7 cellular contexts compared by ENCODE assay signal in genomic region chr1:93061895-93062792, GRCh38. TPM values are rescaled to one million over a fixed set of nuclear protein-coding genes. Genes with fewer than 3 reads are reported as not detected.
DNase-seq lines count a peak whose midpoint lies in the region; ATAC-seq and TF ChIP-seq lines count a peak whose summit lies in the region.

No MANE protein-coding gene starts in this region.

- no peaks in the 10 kb centered on the region for H3K36me3 Mint-ChIP-seq in GM23338 (ENCODE audit: low read depth)

- H2AFZ ChIP-seq in GM23338: no peak overlapping the region

- peaks cover 2% of the 10 kb centered on the region for H3K27me3 Mint-ChIP-seq in GM23338 (ENCODE audit: insufficient read depth, low read depth, poor library complexity)

- H4K20me1 ChIP-seq in GM23338 (replicated peaks; ENCODE audit: insufficient read depth): no peaks in the 10 kb centered on the region

- H3K79me2 ChIP-seq in GM23338 (replicated peaks; ENCODE audit: insufficient read depth): no peaks in the 10 kb centered on the region

- peak; percentile 11 for DNase-seq in GDM1 (lab: John Stamatoyannopoulos, UW)
- DNase-seq in GM23338 (ENCODE audit: low spot score): peak; percentile 81
- peak; percentile 43 for DNase-seq in NCI-H2196 treated with DMSO at 0.1 percent for 48 hours (lab: John Stamatoyannopoulos, UW; ENCODE audit: unreplicated experiment)
- DNase-seq in activated CD4-positive, alpha-beta T cell treated with anti-CD3 and anti-CD28 coated beads, Interleukin-2, amount 50 U/mL, for 1 hour: peak; percentile 31
- DNase-seq in fibroblast of villous mesenchyme (ENCODE audit: low read depth): peak; percentile 49
- DNase-seq in renal cortical epithelial cell (ENCODE audit: low read depth): peak; percentile 40
- DNase-seq in globus pallidus (ENCODE audit: low spot score): no peak

- H3K9me2 ChIP-seq in GM23338 (ENCODE audit: insufficient read depth): no peaks in the 10 kb centered on the region

- no peak overlapping the region for H3K27ac ChIP-seq in GM23338 (ENCODE audit: low read depth)

- peak; percentile 79 to 88 for TF ChIP-seq CTCF in GM23338 (conservative IDR thresholded peaks at IDR 0.05; ENCODE audit: low read depth in 2 of 2)
- TF ChIP-seq CTCF in fibroblast of villous mesenchyme (IDR thresholded peaks at IDR 0.05; ENCODE audit: insufficient read depth, low read depth, low read length): peak; percentile 56

- H3K4me3 ChIP-seq in GM23338 (no peak overlapping the region), fibroblast of villous mesenchyme (ENCODE audit: low read depth, low read length) (no peak overlapping the region)

- no peaks in the 10 kb centered on the region for H3K4me1 ChIP-seq in GM23338 (ENCODE audit: insufficient read depth)

- no peaks in the 10 kb centered on the region for H3F3A ChIP-seq in GM23338 (replicated peaks; ENCODE audit: low read depth)

- H3K27me3 ChIP-seq in GM23338 (ENCODE audit: insufficient read depth): no peaks in the 10 kb centered on the region

- H3K4me2 ChIP-seq in GM23338: no peak overlapping the region

- no peaks in the 10 kb centered on the region for H3K9me3 Mint-ChIP-seq in GM23338

- H3K36me3 ChIP-seq in GM23338 (ENCODE audit: insufficient read depth): no peaks in the 10 kb centered on the region

- H3K27ac Mint-ChIP-seq in GM23338: no peak overlapping the region

- no peak overlapping the region for H3K4me3 Mint-ChIP-seq in GM23338

- peak; percentile 96 for ATAC-seq in GM23338

- H3K4me1 Mint-ChIP-seq in GM23338: no peaks in the 10 kb centered on the region

TF ChIP-seq in GM23338, 12 proteins besides CTCF, POLR2A, EP300 and RAD21:
- TF ChIP-seq REST (IDR thresholded peaks at IDR 0.05; ENCODE audit: unreplicated experiment) (no peak), STAT1 (IDR thresholded peaks at IDR 0.05; ENCODE audit: unreplicated experiment) (no peak), ZNF331 (CRISPR knock-in tag; IDR thresholded peaks at IDR 0.05; ENCODE audit: low read depth) (no peak), EZH2phosphoT487 (IDR thresholded peaks at IDR 0.05; ENCODE audit: unreplicated experiment) (no peak), POLR2AphosphoS5 (IDR thresholded peaks at IDR 0.05; ENCODE audit: low read depth) (no peak), ZNF462 (CRISPR knock-in tag; IDR thresholded peaks at IDR 0.05) (no peak), ETS1 (IDR thresholded peaks at IDR 0.05) (no peak), EZH2 (IDR thresholded peaks at IDR 0.05; ENCODE audit: low read depth, unreplicated experiment) (no peak), NANOG (IDR thresholded peaks at IDR 0.05; ENCODE audit: borderline replicate concordance) (no peak), JUNB (IDR thresholded peaks at IDR 0.05; ENCODE audit: unreplicated experiment) (no peak)
TF ChIP-seq in GM23338: peak in this region for 0.

RNA-seq across cellular contexts. Expression of gene MTF2, which starts 16.9 kb away (rescaled TPM):
- total RNA-seq in GM23338 (2014; rRNA removed; shearing (Covaris generic)): 77.2 and 82.1 TPM in 2 replicates
- polyA plus RNA-seq in GM23338 (2016; fragmentation: Nextera tagmentation; extraction: Ambion mirVana): 105 and 133 TPM in 2 replicates
- total RNA-seq in fibroblast of villous mesenchyme (20.9 and 31.1 TPM in 2 replicates), renal cortical epithelial cell (32.1 and 43.7 TPM in 2 replicates)
